In the genomic region with DNA sequence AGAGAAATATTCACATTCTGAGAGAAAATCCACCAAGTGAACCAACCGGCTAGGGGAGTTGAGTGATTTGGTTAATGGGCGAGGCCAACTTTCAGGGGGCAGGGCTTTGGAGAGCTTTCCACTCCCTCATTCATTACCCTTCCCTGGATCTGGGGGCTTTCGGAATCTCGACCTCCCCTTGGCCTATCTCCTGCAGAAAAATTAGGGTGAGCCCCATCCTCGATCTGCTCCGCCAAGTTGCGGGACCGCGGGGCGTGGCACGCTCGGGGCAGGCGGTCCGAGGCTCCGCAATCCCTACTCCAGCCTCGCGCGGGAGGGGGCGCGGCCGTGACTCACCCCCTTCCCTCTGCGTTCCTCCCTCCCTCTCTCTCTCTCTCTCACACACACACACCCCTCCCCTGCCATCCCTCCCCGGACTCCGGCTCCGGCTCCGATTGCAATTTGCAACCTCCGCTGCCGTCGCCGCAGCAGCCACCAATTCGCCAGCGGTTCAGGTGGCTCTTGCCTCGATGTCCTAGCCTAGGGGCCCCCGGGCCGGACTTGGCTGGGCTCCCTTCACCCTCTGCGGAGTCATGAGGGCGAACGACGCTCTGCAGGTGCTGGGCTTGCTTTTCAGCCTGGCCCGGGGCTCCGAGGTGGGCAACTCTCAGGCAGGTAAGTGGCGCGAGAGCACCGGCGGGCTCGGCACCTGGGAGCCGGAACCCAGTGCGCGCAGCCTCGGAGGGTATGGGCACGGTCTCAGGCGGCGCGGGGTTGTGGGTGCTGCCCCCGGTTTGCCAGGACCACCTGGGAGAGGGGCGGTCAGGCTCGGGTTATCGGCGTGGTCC, we compare ENCODE assay signal across 1 cellular context.
TF ChIP-seq lines count a peak whose summit lies in the region.

Gene ERBB3, plus strand, starts transcription at position 437 of the 827 bp plus-strand sequence. Its CDS starts 136 bp downstream, at position 573.

TF ChIP-seq in HepG2, 621 proteins besides CTCF, POLR2A, EP300 and RAD21 (continued from another document and continues in another):
- TF ChIP-seq, protein P1, sequence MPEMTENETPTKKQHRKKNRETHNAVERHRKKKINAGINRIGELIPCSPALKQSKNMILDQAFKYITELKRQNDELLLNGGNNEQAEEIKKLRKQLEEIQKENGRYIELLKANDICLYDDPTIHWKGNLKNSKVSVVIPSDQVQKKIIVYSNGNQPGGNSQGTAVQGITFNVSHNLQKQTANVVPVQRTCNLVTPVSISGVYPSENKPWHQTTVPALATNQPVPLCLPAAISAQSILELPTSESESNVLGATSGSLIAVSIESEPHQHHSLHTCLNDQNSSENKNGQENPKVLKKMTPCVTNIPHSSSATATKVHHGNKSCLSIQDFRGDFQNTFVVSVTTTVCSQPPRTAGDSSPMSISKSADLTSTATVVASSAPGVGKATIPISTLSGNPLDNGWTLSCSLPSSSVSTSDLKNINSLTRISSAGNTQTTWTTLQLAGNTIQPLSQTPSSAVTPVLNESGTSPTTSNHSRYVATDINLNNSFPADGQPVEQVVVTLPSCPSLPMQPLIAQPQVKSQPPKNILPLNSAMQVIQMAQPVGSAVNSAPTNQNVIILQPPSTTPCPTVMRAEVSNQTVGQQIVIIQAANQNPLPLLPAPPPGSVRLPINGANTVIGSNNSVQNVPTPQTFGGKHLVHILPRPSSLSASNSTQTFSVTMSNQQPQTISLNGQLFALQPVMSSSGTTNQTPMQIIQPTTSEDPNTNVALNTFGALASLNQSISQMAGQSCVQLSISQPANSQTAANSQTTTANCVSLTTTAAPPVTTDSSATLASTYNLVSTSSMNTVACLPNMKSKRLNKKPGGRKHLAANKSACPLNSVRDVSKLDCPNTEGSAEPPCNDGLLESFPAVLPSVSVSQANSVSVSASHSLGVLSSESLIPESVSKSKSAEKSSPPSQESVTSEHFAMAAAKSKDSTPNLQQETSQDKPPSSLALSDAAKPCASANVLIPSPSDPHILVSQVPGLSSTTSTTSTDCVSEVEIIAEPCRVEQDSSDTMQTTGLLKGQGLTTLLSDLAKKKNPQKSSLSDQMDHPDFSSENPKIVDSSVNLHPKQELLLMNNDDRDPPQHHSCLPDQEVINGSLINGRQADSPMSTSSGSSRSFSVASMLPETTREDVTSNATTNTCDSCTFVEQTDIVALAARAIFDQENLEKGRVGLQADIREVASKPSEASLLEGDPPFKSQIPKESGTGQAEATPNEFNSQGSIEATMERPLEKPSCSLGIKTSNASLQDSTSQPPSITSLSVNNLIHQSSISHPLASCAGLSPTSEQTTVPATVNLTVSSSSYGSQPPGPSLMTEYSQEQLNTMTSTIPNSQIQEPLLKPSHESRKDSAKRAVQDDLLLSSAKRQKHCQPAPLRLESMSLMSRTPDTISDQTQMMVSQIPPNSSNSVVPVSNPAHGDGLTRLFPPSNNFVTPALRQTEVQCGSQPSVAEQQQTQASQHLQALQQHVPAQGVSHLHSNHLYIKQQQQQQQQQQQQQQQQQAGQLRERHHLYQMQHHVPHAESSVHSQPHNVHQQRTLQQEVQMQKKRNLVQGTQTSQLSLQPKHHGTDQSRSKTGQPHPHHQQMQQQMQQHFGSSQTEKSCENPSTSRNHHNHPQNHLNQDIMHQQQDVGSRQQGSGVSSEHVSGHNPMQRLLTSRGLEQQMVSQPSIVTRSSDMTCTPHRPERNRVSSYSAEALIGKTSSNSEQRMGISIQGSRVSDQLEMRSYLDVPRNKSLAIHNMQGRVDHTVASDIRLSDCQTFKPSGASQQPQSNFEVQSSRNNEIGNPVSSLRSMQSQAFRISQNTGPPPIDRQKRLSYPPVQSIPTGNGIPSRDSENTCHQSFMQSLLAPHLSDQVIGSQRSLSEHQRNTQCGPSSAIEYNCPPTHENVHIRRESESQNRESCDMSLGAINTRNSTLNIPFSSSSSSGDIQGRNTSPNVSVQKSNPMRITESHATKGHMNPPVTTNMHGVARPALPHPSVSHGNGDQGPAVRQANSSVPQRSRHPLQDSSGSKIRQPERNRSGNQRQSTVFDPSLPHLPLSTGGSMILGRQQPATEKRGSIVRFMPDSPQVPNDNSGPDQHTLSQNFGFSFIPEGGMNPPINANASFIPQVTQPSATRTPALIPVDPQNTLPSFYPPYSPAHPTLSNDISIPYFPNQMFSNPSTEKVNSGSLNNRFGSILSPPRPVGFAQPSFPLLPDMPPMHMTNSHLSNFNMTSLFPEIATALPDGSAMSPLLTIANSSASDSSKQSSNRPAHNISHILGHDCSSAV (CRISPR knock-in tag; IDR thresholded peaks at IDR 0.05; ENCODE audit: borderline replicate concordance): no peak
- TF ChIP-seq, protein P2, sequence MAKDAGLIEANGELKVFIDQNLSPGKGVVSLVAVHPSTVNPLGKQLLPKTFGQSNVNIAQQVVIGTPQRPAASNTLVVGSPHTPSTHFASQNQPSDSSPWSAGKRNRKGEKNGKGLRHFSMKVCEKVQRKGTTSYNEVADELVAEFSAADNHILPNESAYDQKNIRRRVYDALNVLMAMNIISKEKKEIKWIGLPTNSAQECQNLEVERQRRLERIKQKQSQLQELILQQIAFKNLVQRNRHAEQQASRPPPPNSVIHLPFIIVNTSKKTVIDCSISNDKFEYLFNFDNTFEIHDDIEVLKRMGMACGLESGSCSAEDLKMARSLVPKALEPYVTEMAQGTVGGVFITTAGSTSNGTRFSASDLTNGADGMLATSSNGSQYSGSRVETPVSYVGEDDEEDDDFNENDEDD (CRISPR knock-in tag; IDR thresholded peaks at IDR 0.05; ENCODE audit: borderline replicate concordance): peak; percentile 28; the same call in 1 of the 2 replicates
- TF ChIP-seq ZNF160 (CRISPR knock-in tag; IDR thresholded peaks at IDR 0.05) (peak; percentile 62), TFAP4 (IDR thresholded peaks at IDR 0.05; ENCODE audit: borderline replicate concordance, low read depth) (0 out of 2 replicates have a peak, but pooled peaks have one; percentile 29), ZNF780A (CRISPR knock-in tag; IDR thresholded peaks at IDR 0.05) (0 out of 2 replicates have a peak, but pooled peaks have one; percentile 48), ZNF264 (CRISPR knock-in tag; IDR thresholded peaks at IDR 0.05) (no peak), ZFP90 (CRISPR knock-in tag; IDR thresholded peaks at IDR 0.05; ENCODE audit: borderline replicate concordance) (0 out of 2 replicates have a peak, but pooled peaks have one; percentile 18), TP53 (CRISPR knock-in tag; conservative IDR thresholded peaks at IDR 0.05) (no peak), KDM3A (CRISPR knock-in tag; IDR thresholded peaks at IDR 0.05; ENCODE audit: low read depth) (no peak; the same call in 1 of the 2 replicates), JUNB (CRISPR knock-in tag; IDR thresholded peaks at IDR 0.05; ENCODE audit: borderline replicate concordance) (peak; percentile 75), SKI (IDR thresholded peaks at IDR 0.05; ENCODE audit: partially characterized antibody) (no peak), GFI1 (CRISPR knock-in tag; IDR thresholded peaks at IDR 0.05; ENCODE audit: borderline replicate concordance) (no peak), ZNF782 (CRISPR knock-in tag; IDR thresholded peaks at IDR 0.05; ENCODE audit: borderline replicate concordance) (0 out of 2 replicates have a peak, but pooled peaks have one; percentile 56), ARHGAP35 (CRISPR knock-in tag; IDR thresholded peaks at IDR 0.05; ENCODE audit: borderline replicate concordance) (peak; percentile 42), HOXA7 (CRISPR knock-in tag; IDR thresholded peaks at IDR 0.05) (no peak), ZNF691 (CRISPR knock-in tag; IDR thresholded peaks at IDR 0.05; ENCODE audit: borderline replicate concordance, low read depth) (no peak; the same call in none of the 2 replicates), SIX1 (CRISPR knock-in tag; IDR thresholded peaks at IDR 0.05; ENCODE audit: borderline replicate concordance) (peak; percentile 27; the same call in 1 of the 2 replicates), MYC (CRISPR knock-in tag; IDR thresholded peaks at IDR 0.05; ENCODE audit: borderline replicate concordance) (peak; percentile 66), MED13 (CRISPR knock-in tag; IDR thresholded peaks at IDR 0.05) (no peak; the same call in none of the 2 replicates), ZNF460 (CRISPR knock-in tag; IDR thresholded peaks at IDR 0.05; ENCODE audit: borderline replicate concordance) (0 out of 2 replicates have a peak, but pooled peaks have one; percentile 50), DNMT1 (CRISPR knock-in tag; IDR thresholded peaks at IDR 0.05) (no peak), ZNF382 (CRISPR knock-in tag; IDR thresholded peaks at IDR 0.05; ENCODE audit: borderline replicate concordance) (no peak), MBD4 (IDR thresholded peaks at IDR 0.05; ENCODE audit: borderline replicate concordance, low read length) (no peak), ZNF496 (CRISPR knock-in tag; IDR thresholded peaks at IDR 0.05; ENCODE audit: insufficient replicate concordance) (no peak), CREM (IDR thresholded peaks at IDR 0.05) (no peak), CREM (CRISPR knock-in tag; IDR thresholded peaks at IDR 0.05) (no peak), ZNF772 (CRISPR knock-in tag; IDR thresholded peaks at IDR 0.05) (peak; percentile 83; the same call in 1 of the 2 replicates), SRSF9 (IDR thresholded peaks at IDR 0.05; ENCODE audit: borderline replicate concordance, insufficient read depth, low read depth, low read length, poor library complexity, severe bottlenecking) (no peak), FOXP1 (IDR thresholded peaks at IDR 0.05) (no peak; the same call in 1 of the 2 replicates), FOXP1 (CRISPR knock-in tag; IDR thresholded peaks at IDR 0.05) (peak; percentile 62), SRSF4 (IDR thresholded peaks at IDR 0.05; ENCODE audit: low read depth, low read length, poor library complexity, severe bottlenecking) (no peak)
- TF ChIP-seq, protein P3, sequence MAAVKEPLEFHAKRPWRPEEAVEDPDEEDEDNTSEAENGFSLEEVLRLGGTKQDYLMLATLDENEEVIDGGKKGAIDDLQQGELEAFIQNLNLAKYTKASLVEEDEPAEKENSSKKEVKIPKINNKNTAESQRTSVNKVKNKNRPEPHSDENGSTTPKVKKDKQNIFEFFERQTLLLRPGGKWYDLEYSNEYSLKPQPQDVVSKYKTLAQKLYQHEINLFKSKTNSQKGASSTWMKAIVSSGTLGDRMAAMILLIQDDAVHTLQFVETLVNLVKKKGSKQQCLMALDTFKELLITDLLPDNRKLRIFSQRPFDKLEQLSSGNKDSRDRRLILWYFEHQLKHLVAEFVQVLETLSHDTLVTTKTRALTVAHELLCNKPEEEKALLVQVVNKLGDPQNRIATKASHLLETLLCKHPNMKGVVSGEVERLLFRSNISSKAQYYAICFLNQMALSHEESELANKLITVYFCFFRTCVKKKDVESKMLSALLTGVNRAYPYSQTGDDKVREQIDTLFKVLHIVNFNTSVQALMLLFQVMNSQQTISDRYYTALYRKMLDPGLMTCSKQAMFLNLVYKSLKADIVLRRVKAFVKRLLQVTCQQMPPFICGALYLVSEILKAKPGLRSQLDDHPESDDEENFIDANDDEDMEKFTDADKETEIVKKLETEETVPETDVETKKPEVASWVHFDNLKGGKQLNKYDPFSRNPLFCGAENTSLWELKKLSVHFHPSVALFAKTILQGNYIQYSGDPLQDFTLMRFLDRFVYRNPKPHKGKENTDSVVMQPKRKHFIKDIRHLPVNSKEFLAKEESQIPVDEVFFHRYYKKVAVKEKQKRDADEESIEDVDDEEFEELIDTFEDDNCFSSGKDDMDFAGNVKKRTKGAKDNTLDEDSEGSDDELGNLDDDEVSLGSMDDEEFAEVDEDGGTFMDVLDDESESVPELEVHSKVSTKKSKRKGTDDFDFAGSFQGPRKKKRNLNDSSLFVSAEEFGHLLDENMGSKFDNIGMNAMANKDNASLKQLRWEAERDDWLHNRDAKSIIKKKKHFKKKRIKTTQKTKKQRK (IDR thresholded peaks at IDR 0.05; ENCODE audit: low read length): no peak
- TF ChIP-seq, protein P4, sequence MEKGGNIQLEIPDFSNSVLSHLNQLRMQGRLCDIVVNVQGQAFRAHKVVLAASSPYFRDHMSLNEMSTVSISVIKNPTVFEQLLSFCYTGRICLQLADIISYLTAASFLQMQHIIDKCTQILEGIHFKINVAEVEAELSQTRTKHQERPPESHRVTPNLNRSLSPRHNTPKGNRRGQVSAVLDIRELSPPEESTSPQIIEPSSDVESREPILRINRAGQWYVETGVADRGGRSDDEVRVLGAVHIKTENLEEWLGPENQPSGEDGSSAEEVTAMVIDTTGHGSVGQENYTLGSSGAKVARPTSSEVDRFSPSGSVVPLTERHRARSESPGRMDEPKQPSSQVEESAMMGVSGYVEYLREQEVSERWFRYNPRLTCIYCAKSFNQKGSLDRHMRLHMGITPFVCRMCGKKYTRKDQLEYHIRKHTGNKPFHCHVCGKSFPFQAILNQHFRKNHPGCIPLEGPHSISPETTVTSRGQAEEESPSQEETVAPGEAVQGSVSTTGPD (CRISPR knock-in tag; IDR thresholded peaks at IDR 0.05): no peak
- TF ChIP-seq, protein P5, sequence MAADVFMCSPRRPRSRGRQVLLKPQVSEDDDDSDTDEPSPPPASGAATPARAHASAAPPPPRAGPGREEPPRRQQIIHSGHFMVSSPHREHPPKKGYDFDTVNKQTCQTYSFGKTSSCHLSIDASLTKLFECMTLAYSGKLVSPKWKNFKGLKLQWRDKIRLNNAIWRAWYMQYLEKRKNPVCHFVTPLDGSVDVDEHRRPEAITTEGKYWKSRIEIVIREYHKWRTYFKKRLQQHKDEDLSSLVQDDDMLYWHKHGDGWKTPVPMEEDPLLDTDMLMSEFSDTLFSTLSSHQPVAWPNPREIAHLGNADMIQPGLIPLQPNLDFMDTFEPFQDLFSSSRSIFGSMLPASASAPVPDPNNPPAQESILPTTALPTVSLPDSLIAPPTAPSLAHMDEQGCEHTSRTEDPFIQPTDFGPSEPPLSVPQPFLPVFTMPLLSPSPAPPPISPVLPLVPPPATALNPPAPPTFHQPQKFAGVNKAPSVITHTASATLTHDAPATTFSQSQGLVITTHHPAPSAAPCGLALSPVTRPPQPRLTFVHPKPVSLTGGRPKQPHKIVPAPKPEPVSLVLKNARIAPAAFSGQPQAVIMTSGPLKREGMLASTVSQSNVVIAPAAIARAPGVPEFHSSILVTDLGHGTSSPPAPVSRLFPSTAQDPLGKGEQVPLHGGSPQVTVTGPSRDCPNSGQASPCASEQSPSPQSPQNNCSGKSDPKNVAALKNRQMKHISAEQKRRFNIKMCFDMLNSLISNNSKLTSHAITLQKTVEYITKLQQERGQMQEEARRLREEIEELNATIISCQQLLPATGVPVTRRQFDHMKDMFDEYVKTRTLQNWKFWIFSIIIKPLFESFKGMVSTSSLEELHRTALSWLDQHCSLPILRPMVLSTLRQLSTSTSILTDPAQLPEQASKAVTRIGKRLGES (CRISPR knock-in tag; IDR thresholded peaks at IDR 0.05; ENCODE audit: borderline replicate concordance): no peak
